In the genomic region with DNA sequence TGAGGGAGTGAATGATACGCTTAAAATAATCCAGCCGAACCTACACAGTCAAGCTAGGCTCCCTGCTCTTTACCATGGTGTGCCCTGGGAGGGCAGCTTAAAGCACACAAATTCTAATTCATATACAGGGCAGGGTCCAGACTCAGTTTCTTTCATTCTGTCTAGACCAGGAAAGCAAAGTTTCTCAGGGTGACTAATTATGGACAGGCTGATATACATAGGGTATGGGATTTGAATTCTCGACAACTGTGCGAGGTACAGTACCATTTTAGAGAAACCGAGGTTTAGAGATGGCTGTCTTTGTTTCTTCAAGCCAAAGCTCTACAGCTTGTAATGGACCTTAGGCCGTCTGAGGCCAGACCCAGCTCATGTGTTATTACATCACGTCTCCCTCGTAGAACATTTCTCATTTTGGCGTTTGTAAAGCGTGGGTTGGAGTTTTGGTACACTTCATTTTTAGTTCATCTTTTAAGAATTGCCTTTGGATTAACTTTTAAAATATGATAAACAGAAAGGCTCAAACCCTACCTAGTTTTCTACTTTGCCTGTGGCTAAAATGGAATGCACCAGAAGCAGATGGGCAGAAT, we compare ENCODE assay signal across 8 cellular contexts. TPM values are rescaled to one million over a fixed set of nuclear protein-coding genes. Genes with fewer than 3 reads are reported as not detected.
DNase-seq lines count a peak whose midpoint lies in the region; ATAC-seq and TF ChIP-seq lines count a peak whose summit lies in the region.

No MANE protein-coding gene starts in this region.

- no peak for ATAC-seq in GM21381 (IDR thresholded peaks at IDR 0.05; ENCODE audit: unreplicated experiment)

- peak; percentile 38 for DNase-seq in activated CD4-positive, alpha-beta memory T cell treated with anti-CD3 and anti-CD28 coated beads for 36 hours
- DNase-seq in glutamatergic neuron (no peak), 8988T (no peak), H7 (no peak)
- no peak for DNase-seq in stimulated activated CD4-positive, alpha-beta T cell treated with anti-CD3 and anti-CD28 coated beads, Interleukin-12 subunit alpha, Interleukin-12 subunit beta, amount 100 ng/mL, for 4 hours

- peaks cover 54% of the 10 kb centered on the region for H3K27me3 ChIP-seq in HUES64 (ENCODE audit: insufficient read depth, low read length)
- no peaks in the 10 kb centered on the region for H3K27me3 ChIP-seq in skeletal muscle satellite cell (ENCODE audit: control insufficient read depth, insufficient read depth, low read length)
- H3K27me3 ChIP-seq in H7 (ENCODE audit: control insufficient read depth, insufficient read depth, low read length) = peaks cover 45% of the 10 kb centered on the region

- no peaks in the 10 kb centered on the region for H3K27me3 Mint-ChIP-seq in activated CD4-positive, alpha-beta memory T cell treated with anti-CD3 and anti-CD28 coated beads for 36 hours
- H3K27me3 Mint-ChIP-seq in glutamatergic neuron (ENCODE audit: unreplicated experiment) = peaks cover 18% of the 10 kb centered on the region

- H3K9me3 ChIP-seq in HUES64 (ENCODE audit: insufficient read depth, low read depth, low read length) (no peaks in the 10 kb centered on the region), skeletal muscle satellite cell (replicated peaks; ENCODE audit: low read length) (no peaks in the 10 kb centered on the region)

- H3K4me3 ChIP-seq in HUES64 (ENCODE audit: low read length) = peak overlapping the region; percentile 76
- H3K4me3 ChIP-seq in skeletal muscle satellite cell (ENCODE audit: low read length) = peak overlapping the region; percentile 77
- H3K4me3 ChIP-seq in H7 (ENCODE audit: insufficient read depth, low read depth, low read length) = no peak overlapping the region

- intact Hi-C loops in activated CD4-positive, alpha-beta memory T cell treated with anti-CD3 and anti-CD28 coated beads for 36 hours (cut with micrococcal nuclease) = no loop called here

- POLR2A ChIA-PET in activated CD4-positive, alpha-beta memory T cell treated with anti-CD3 and anti-CD28 coated beads for 36 hours (lab: Charles Lee) = interaction anchor here (1.0 to 5.6 kb wide), 11 partner anchors 10 to 458 kb away, joined by 3 to 32 read pairs (median 4); a partner anchor contains a TSS

- no peaks in the 10 kb centered on the region for H3K9me3 Mint-ChIP-seq in activated CD4-positive, alpha-beta memory T cell treated with anti-CD3 and anti-CD28 coated beads for 36 hours
- peaks cover 9% of the 10 kb centered on the region for H3K9me3 Mint-ChIP-seq in glutamatergic neuron (ENCODE audit: unreplicated experiment)

- H3K4me1 Mint-ChIP-seq in activated CD4-positive, alpha-beta memory T cell treated with anti-CD3 and anti-CD28 coated beads for 36 hours (ENCODE audit: low read depth) = peaks cover 26% of the 10 kb centered on the region
- peaks cover 11% of the 10 kb centered on the region for H3K4me1 Mint-ChIP-seq in glutamatergic neuron (ENCODE audit: low read depth, unreplicated experiment)

- H3K36me3 ChIP-seq in HUES64 (ENCODE audit: insufficient read depth, low read length) = no peaks in the 10 kb centered on the region; the same call in 1 of the 2 replicates
- peaks cover 32% of the 10 kb centered on the region for H3K36me3 ChIP-seq in skeletal muscle satellite cell (ENCODE audit: insufficient read depth, low read length)
- H3K36me3 ChIP-seq in H7 (replicated peaks; ENCODE audit: control insufficient read depth, insufficient read depth, low read length) = no peaks in the 10 kb centered on the region

- peak overlapping the region; percentile 93 for H3K4me3 Mint-ChIP-seq in activated CD4-positive, alpha-beta memory T cell treated with anti-CD3 and anti-CD28 coated beads for 36 hours
- peak overlapping the region; percentile 86 for H3K4me3 Mint-ChIP-seq in glutamatergic neuron (ENCODE audit: unreplicated experiment)

- H3K4me1 ChIP-seq in HUES64 (ENCODE audit: insufficient read depth, low read length) (peaks cover 20% of the 10 kb centered on the region), skeletal muscle satellite cell (ENCODE audit: control insufficient read depth, insufficient read depth, low read length) (peaks cover 36% of the 10 kb centered on the region)

- CTCF ChIA-PET in activated CD4-positive, alpha-beta memory T cell treated with anti-CD3 and anti-CD28 coated beads for 36 hours (lab: Charles Lee) = interaction anchor here (0.7 to 2.2 kb wide), 3 partner anchors 194 to 295 kb away, joined by 3 to 6 read pairs (median 3); no protein-coding TSS in a partner anchor

- 85% methylated on average over 10 of the region's 10 CpGs for WGBS in HUES64

- H3K27ac Mint-ChIP-seq in activated CD4-positive, alpha-beta memory T cell treated with anti-CD3 and anti-CD28 coated beads for 36 hours = peak overlapping the region; percentile 97
- no peak overlapping the region for H3K27ac Mint-ChIP-seq in glutamatergic neuron (ENCODE audit: unreplicated experiment)

- peaks cover 75% of the 10 kb centered on the region for H3K36me3 Mint-ChIP-seq in activated CD4-positive, alpha-beta memory T cell treated with anti-CD3 and anti-CD28 coated beads for 36 hours
- peaks cover 5% of the 10 kb centered on the region for H3K36me3 Mint-ChIP-seq in glutamatergic neuron (ENCODE audit: unreplicated experiment)

- H3K4me2 ChIP-seq in skeletal muscle satellite cell (ENCODE audit: low read length) = peak overlapping the region; percentile 84

- no peak overlapping the region for H3K27ac ChIP-seq in HUES64 (ENCODE audit: low read depth, low read length)

- H3K9ac ChIP-seq in HUES64 (ENCODE audit: low read depth, low read length) (no peak overlapping the region), skeletal muscle satellite cell (ENCODE audit: low read depth, low read length) (peak overlapping the region; percentile 93)

- no peak for TF ChIP-seq CTCF in glutamatergic neuron (IDR thresholded peaks at IDR 0.05; ENCODE audit: partially characterized antibody, unreplicated experiment)

RNA-seq across cellular contexts. Expression of a gene that starts 2.8 kb away (rescaled TPM):
- polyA plus RNA-seq in HUES64 (2013, experiment 1 of 2) = 0.40 TPM
- polyA plus RNA-seq in HUES64 (2013, experiment 2 of 2) = 1.1 TPM
- 10 to 100 TPM; 53.7 to 59.9 TPM for total RNA-seq in activated CD4-positive, alpha-beta memory T cell treated with anti-CD3 and anti-CD28 coated beads for 36 hours
- not detected for total RNA-seq in glutamatergic neuron (ENCODE audit: unreplicated experiment)
- 20.8 and 27.7 TPM in 2 replicates for total RNA-seq in skeletal muscle satellite cell (2012; rRNA removed)
- 0.07 and 0.31 TPM in 2 replicates for total RNA-seq in H7 (2014; rRNA removed; shearing (Covaris generic))

Comparison
In these comparisons a context has a peak if more than half of its experiments do, and no peak if none do; other contexts are left out.
1. RNA of a gene that starts 2.8 kb away (total RNA-seq): 53.7 to 59.9 TPM in activated CD4-positive, alpha-beta memory T cell treated with anti-CD3 and anti-CD28 coated beads for 36 hours; 0.07 to 0.31 TPM in H7 and not detected in glutamatergic neuron (single experiment); every median in the first group is over 10 times any median in the second.